ENCODE assay signal across 1 cellular context in the genomic region with DNA sequence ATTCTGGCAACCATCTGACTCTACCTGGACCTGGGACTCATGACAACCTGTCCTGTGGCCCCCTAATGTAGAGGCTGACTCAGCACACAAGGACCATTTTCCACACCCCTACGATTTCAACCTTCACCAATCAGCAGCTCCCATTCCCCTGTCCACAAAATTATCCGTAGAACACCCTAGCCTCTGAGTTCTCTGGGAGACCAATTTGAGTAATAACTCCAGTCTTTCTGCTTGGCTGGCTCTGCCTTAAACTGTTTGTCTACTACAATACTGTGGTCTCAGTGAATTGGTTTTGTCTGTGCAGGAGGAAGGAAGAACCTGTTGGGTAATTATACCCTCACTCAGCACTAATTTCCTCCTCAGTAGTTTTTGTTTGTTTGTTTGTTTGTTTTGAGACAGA.
TF ChIP-seq lines count a peak whose summit lies in the region.

No MANE protein-coding gene starts in this region.

TF ChIP-seq in K562, 482 proteins besides CTCF, POLR2A, EP300 and RAD21 (continued from another document):
- TF ChIP-seq, protein P1, sequence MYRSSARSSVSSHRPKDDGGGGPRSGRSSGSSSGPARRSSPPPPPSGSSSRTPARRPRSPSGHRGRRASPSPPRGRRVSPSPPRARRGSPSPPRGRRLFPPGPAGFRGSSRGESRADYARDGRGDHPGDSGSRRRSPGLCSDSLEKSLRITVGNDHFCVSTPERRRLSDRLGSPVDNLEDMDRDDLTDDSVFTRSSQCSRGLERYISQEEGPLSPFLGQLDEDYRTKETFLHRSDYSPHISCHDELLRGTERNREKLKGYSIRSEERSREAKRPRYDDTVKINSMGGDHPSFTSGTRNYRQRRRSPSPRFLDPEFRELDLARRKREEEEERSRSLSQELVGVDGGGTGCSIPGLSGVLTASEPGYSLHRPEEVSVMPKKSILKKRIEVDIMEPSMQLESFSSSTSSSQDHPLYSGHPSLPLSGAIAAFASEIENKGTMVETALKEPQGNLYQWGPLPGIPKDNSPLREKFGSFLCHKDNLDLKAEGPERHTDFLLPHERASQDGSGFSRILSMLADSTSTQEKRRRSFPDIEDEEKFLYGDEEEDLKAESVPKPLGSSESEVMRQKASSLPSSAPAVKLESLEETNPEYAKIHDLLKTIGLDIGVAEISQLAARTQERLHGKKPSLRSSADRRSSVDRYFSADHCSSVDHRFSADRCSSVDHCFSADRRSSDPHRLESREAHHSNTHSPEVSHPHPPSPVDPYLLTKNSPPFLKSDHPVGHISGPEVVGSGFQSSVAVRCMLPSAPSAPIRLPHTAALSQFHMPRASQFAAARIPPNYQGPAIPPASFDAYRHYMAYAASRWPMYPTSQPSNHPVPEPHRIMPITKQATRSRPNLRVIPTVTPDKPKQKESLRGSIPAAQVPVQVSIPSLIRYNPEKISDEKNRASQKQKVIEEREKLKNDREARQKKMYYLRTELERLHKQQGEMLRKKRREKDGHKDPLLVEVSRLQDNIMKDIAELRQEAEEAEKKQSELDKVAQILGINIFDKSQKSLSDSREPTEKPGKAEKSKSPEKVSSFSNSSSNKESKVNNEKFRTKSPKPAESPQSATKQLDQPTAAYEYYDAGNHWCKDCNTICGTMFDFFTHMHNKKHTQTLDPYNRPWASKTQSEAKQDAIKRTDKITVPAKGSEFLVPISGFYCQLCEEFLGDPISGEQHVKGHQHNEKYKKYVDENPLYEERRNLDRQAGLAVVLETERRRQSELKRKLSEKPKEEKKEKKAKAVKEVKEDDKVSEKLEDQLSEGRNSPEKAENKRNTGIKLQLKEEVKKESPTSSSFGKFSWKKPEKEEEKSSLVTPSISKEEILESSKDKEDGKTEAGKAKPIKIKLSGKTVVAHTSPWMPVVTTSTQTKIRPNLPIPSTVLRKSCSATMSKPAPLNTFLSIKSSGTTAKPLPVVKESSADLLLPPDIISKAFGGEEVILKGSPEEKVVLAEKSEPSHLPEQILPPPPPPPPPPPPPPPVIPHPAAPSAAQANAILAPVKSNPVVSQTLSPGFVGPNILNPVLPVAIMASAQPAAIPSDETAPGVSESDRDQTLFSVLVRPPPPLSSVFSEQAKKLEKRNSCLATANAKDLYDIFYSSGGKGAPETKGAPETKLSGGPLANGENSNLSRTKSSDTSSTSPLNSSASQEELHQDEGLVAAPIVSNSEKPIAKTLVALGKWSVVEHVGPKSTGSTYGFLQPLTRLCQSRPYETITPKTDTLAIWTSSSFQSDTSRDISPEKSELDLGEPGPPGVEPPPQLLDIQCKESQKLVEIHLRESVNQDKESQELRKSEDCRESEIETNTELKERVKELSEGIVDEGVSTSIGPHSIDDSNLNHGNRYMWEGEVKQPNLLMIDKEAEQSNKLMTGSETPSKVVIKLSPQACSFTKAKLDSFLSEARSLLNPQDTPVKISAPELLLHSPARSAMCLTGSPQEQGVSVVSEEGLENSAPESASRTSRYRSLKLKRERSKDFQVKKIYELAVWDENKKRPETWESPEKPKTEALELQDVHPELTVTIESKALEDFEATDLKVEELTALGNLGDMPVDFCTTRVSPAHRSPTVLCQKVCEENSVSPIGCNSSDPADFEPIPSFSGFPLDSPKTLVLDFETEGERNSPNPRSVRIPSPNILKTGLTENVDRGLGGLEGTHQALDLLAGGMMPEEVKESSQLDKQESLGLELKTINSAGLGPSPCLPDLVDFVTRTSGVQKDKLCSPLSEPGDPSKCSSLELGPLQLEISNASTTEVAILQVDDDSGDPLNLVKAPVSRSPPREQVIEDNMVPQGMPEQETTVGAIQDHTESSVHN (IDR thresholded peaks at IDR 0.05; ENCODE audit: borderline replicate concordance in 1 of 2, low read depth in 1 of 2), result 0 out of 4 replicates have a peak, but pooled peaks of 1 of the 2 experiments have one; percentile 43
- TF ChIP-seq OTX1 (CRISPR knock-in tag; IDR thresholded peaks at IDR 0.05) (0 out of 2 replicates have a peak, but pooled peaks have one; percentile 36), SMARCE1 (IDR thresholded peaks at IDR 0.05) (0 out of 2 replicates have a peak, but pooled peaks have one; percentile 48), C11orf30 (IDR thresholded peaks at IDR 0.05; ENCODE audit: low read depth) (peak; percentile 40; the same call in 1 of the 2 replicates), SAP30 (IDR thresholded peaks at IDR 0.05; ENCODE audit: borderline replicate concordance, insufficient read depth, low read depth, low read length, poor library complexity, severe bottlenecking) (no peak), FOXA3 (CRISPR knock-in tag; conservative IDR thresholded peaks at IDR 0.05 in 1 of 2, IDR thresholded peaks at IDR 0.05 in 1 of 2) (peak in 1 of 2 experiments; percentile 36; a peak in 1 of 4 replicates), MAFG (tag; conservative IDR thresholded peaks at IDR 0.05) (peak; percentile 28; the same call in 1 of the 2 replicates)
- TF ChIP-seq, protein P2, sequence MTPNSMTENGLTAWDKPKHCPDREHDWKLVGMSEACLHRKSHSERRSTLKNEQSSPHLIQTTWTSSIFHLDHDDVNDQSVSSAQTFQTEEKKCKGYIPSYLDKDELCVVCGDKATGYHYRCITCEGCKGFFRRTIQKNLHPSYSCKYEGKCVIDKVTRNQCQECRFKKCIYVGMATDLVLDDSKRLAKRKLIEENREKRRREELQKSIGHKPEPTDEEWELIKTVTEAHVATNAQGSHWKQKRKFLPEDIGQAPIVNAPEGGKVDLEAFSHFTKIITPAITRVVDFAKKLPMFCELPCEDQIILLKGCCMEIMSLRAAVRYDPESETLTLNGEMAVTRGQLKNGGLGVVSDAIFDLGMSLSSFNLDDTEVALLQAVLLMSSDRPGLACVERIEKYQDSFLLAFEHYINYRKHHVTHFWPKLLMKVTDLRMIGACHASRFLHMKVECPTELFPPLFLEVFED (CRISPR knock-in tag; conservative IDR thresholded peaks at IDR 0.05), result no peak
